In the genomic region with DNA sequence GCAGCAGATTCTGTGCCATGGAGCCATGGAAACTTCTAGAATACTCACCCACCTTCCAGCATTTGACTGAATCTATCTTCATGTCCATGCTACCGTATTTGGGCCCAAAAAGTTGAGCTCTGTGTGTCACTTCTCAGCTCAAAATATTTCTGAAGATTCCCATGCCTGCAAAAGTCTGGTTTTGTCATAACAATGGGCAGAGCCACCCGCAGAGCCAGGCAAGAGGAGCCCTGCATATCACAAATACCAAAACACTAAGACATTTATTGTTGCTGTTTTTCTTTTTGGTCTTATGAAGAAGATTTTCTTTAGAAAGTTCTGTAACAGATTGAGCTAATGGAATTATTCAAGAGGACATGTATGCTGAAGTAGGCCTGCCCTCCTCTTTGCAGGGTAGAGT, we compare ENCODE assay signal across 30 cellular contexts.
A peak's percentile ranks its signal among the peaks of the same experiment; 100 is the strongest.
DNase-seq lines count a peak whose midpoint lies in the region; ATAC-seq and TF ChIP-seq lines count a peak whose summit lies in the region.
"Had no signal": no experiment of that assay in that cellular context is flagged by ENCODE, and none has a peak within 500 bp of the region (broad histone marks: within the 10 kb centered on the region; RNA-seq: fewer than 3 reads in every experiment).

No MANE protein-coding gene starts in this region.

- no peaks in the 10 kb centered on the region for H3K79me1 ChIP-seq in trophoblast cell (ENCODE audit: low read length)
- H3K79me1 ChIP-seq in mesendoderm (ENCODE audit: low read length) = no peaks in the 10 kb centered on the region

- H3K4me3 Mint-ChIP-seq in activated naive CD4-positive, alpha-beta T cell treated with anti-CD3 and anti-CD28 coated beads, Interleukin-2, amount 50 U/mL, for 24 hours = no peak overlapping the region
- no peak overlapping the region for H3K4me3 Mint-ChIP-seq in T-cell
- H3K4me3 Mint-ChIP-seq in endothelial cell (ENCODE audit: unreplicated experiment) = no peak overlapping the region
- H3K4me3 Mint-ChIP-seq: activated CD4-positive, alpha-beta T cell treated with anti-CD3 and anti-CD28 coated beads, Interleukin-2, amount 10 ng/mL, durations not matched to agents 24 days and 14 days; activated naive CD4-positive, alpha-beta T cell treated with anti-CD3 and anti-CD28 coated beads for 36 hours; T-helper 2 cell treated with Interferon-gamma antibody and Interleukin-4, amounts not matched to agents 5 μg/mL and 100 μg/mL, for 36 hours had no signal

- no peak overlapping the region for H2BK120ac ChIP-seq in trophoblast cell (ENCODE audit: insufficient read depth, low read length, poor library complexity)
- H2BK120ac ChIP-seq in mesendoderm (ENCODE audit: low read depth, low read length) = no peak overlapping the region

- no peak overlapping the region for H3K18ac ChIP-seq in trophoblast cell (ENCODE audit: low read length)
- no peak overlapping the region for H3K18ac ChIP-seq in mesendoderm (ENCODE audit: low read length)

- H4K91ac ChIP-seq in trophoblast cell (ENCODE audit: low read depth, low read length) = no peak overlapping the region

- H3K27me3 ChIP-seq in trophoblast cell (ENCODE audit: insufficient read depth, low read length) (no peaks in the 10 kb centered on the region), mesendoderm (ENCODE audit: insufficient read depth, low read length, poor library complexity) (no peaks in the 10 kb centered on the region)
- H3K27me3 ChIP-seq: ascending aorta, sigmoid colon had no signal

- no peak overlapping the region for H3K4ac ChIP-seq in trophoblast cell (ENCODE audit: low read depth, low read length)
- H3K4ac ChIP-seq in mesendoderm (ENCODE audit: low read depth, low read length) = no peak overlapping the region

- H4K8ac ChIP-seq in trophoblast cell (ENCODE audit: low read depth, low read length) (no peak overlapping the region), mesendoderm (ENCODE audit: low read depth, low read length) (no peak overlapping the region)

- H2BK5ac ChIP-seq in trophoblast cell (ENCODE audit: low read depth, low read length, poor library complexity) (no peak overlapping the region), mesendoderm (ENCODE audit: low read length) (no peak overlapping the region)

- H3K4me1 ChIP-seq in trophoblast cell (ENCODE audit: control insufficient read depth in 1 of 2, insufficient read depth in 2 of 2, low read length in 2 of 2) = peaks cover 4 to 5% of the 10 kb centered on the region in 2 experiments
- H3K4me1 ChIP-seq in mesendoderm (ENCODE audit: control insufficient read depth, low read depth, low read length) = no peaks in the 10 kb centered on the region
- H3K4me1 ChIP-seq: ascending aorta, left ventricle myocardium inferior had no signal

- H4K12ac ChIP-seq in trophoblast cell (ENCODE audit: low read depth, low read length) = no peak overlapping the region

- peaks cover 86% of the 10 kb centered on the region for H3K4me1 Mint-ChIP-seq in activated naive CD4-positive, alpha-beta T cell treated with anti-CD3 and anti-CD28 coated beads, Interleukin-2, amount 50 U/mL, for 24 hours
- H3K4me1 Mint-ChIP-seq in T-cell (peaks cover 75 to 87% (median 83%) of the 10 kb centered on the region in 3 donors), endothelial cell (ENCODE audit: unreplicated experiment) (peaks cover 14% of the 10 kb centered on the region)

- H3K14ac ChIP-seq in trophoblast cell (ENCODE audit: low read length) = no peak overlapping the region

- no peak overlapping the region for H3K27ac ChIP-seq in trophoblast cell (ENCODE audit: low read depth, low read length)
- H3K27ac ChIP-seq in mesendoderm (ENCODE audit: low read depth, low read length) = no peak overlapping the region
- H3K27ac ChIP-seq: 22Rv1, ascending aorta, left ventricle myocardium inferior, sigmoid colon, SK-N-MC had no signal

- no peak overlapping the region for H2BK12ac ChIP-seq in trophoblast cell (ENCODE audit: low read length)

- no peaks in the 10 kb centered on the region for H3K36me3 Mint-ChIP-seq in activated naive CD4-positive, alpha-beta T cell treated with anti-CD3 and anti-CD28 coated beads, Interleukin-2, amount 50 U/mL, for 24 hours
- H3K36me3 Mint-ChIP-seq in activated naive CD4-positive, alpha-beta T cell treated with anti-CD3 and anti-CD28 coated beads, Interleukin-2, amount 50 U/mL, for 72 hours = peaks cover 6 to 39% of the 10 kb centered on the region in 2 donors
- H3K36me3 Mint-ChIP-seq in T-cell (peaks cover 3% of the 10 kb centered on the region), endothelial cell (ENCODE audit: low read depth, unreplicated experiment) (no peaks in the 10 kb centered on the region)

- no peak for DNase-seq in activated naive CD4-positive, alpha-beta T cell treated with anti-CD3 and anti-CD28 coated beads, Interleukin-2, amount 50 U/mL, for 72 hours (ENCODE audit: low spot score in 2 of 2)
- DNase-seq in T-cell (no peak), endothelial cell (ENCODE audit: low spot score) (no peak), trophoblast cell (peak; percentile 48 to 72), NCI-H446 treated with DMSO at 0.1 percent for 48 hours (lab: John Stamatoyannopoulos, UW) (no peak), mesendoderm (no peak)
- no peak for DNase-seq in stimulated activated CD4-positive, alpha-beta T cell treated with anti-CD3 and anti-CD28 coated beads, Interleukin-4, amount 100 ng/mL, for 1 hour
- DNase-seq: activated CD4-positive, alpha-beta T cell treated with anti-CD3 and anti-CD28 coated beads, Interleukin-2, amount 10 ng/mL, durations not matched to agents 24 days and 14 days; activated naive CD4-positive, alpha-beta T cell treated with anti-CD3 and anti-CD28 coated beads for 36 hours; activated T-cell treated with anti-CD3 and anti-CD28 coated beads, Interleukin-2, amount 50 U/mL, for 48 hours; AML-193; COR-L47; DND-41; effector CD4-positive, alpha-beta T cell; foreskin melanocyte; hippocampal formation; left ventricle myocardium inferior; midbrain; NCI-H1092; NCI-H1930; NCI-H69; sigmoid colon; stimulated activated CD8-positive, alpha-beta memory T cell treated with anti-CD3 and anti-CD28 coated beads, Interleukin-4, amount 100 ng/mL, for 48 hours; substantia nigra had no signal

- H2AFZ ChIP-seq in trophoblast cell (ENCODE audit: insufficient read depth, low read length, poor library complexity) = no peak overlapping the region

- H2AK5ac ChIP-seq in trophoblast cell (ENCODE audit: low read length) (no peak overlapping the region), mesendoderm (ENCODE audit: low read length) (no peak overlapping the region)

- H3K9me3 ChIP-seq in trophoblast cell (ENCODE audit: insufficient read depth, low read depth, low read length) = no peaks in the 10 kb centered on the region
- H3K9me3 ChIP-seq: ascending aorta, left ventricle myocardium inferior, sigmoid colon had no signal

- no peaks in the 10 kb centered on the region for H3K27me3 Mint-ChIP-seq in activated naive CD4-positive, alpha-beta T cell treated with anti-CD3 and anti-CD28 coated beads, Interleukin-2, amount 50 U/mL, for 24 hours
- no peaks in the 10 kb centered on the region for H3K27me3 Mint-ChIP-seq in T-cell
- H3K27me3 Mint-ChIP-seq in endothelial cell (ENCODE audit: unreplicated experiment) = no peaks in the 10 kb centered on the region
- H3K27me3 Mint-ChIP-seq: activated CD4-positive, alpha-beta T cell treated with anti-CD3 and anti-CD28 coated beads, Interleukin-2, amount 10 ng/mL, durations not matched to agents 24 days and 14 days; progenitor cell of endocrine pancreas had no signal

- H3K36me3 ChIP-seq in trophoblast cell (ENCODE audit: control insufficient read depth in 1 of 2, insufficient read depth in 2 of 2, low read length in 2 of 2) (no peaks in the 10 kb centered on the region), mesendoderm (ENCODE audit: control insufficient read depth, insufficient read depth, low read length) (no peaks in the 10 kb centered on the region)
- H3K36me3 ChIP-seq: ascending aorta, left ventricle myocardium inferior, sigmoid colon had no signal

- no peak overlapping the region for H3K9ac ChIP-seq in trophoblast cell (ENCODE audit: low read length)
- H3K9ac ChIP-seq in mesendoderm (ENCODE audit: low read length) = no peak overlapping the region

- no peak overlapping the region for H3K23ac ChIP-seq in trophoblast cell (ENCODE audit: low read length)
- no peak overlapping the region for H3K23ac ChIP-seq in mesendoderm (ENCODE audit: low read length)

- no peak overlapping the region for H3K56ac ChIP-seq in mesendoderm (ENCODE audit: low read length)

- no peak for ATAC-seq in activated naive CD4-positive, alpha-beta T cell treated with anti-CD3 and anti-CD28 coated beads, Interleukin-2, amount 50 U/mL, for 72 hours
- ATAC-seq in T-cell (replicated peaks in 1 of 4) = no peak

- POLR2A ChIA-PET in T-cell (lab: Charles Lee) = no interaction called here

- H3K27ac Mint-ChIP-seq in activated naive CD4-positive, alpha-beta T cell treated with anti-CD3 and anti-CD28 coated beads, Interleukin-2, amount 50 U/mL, for 24 hours = peak overlapping the region; percentile 8
- no peak overlapping the region for H3K27ac Mint-ChIP-seq in activated naive CD4-positive, alpha-beta T cell treated with anti-CD3 and anti-CD28 coated beads, Interleukin-2, amount 50 U/mL, for 72 hours
- peak overlapping the region; percentile 72 to 81 for H3K27ac Mint-ChIP-seq in T-cell
- peak overlapping the region; percentile 2 for H3K27ac Mint-ChIP-seq in endothelial cell (ENCODE audit: unreplicated experiment)
- H3K27ac Mint-ChIP-seq: activated CD4-positive, alpha-beta T cell treated with anti-CD3 and anti-CD28 coated beads, Interleukin-2, amount 10 ng/mL, durations not matched to agents 24 days and 14 days; activated naive CD4-positive, alpha-beta T cell treated with anti-CD3 and anti-CD28 coated beads for 36 hours; progenitor cell of endocrine pancreas; T-helper 2 cell treated with Interferon-gamma antibody and Interleukin-4, amounts not matched to agents 5 μg/mL and 100 μg/mL, for 36 hours had no signal

- no peak overlapping the region for H3K4me3 ChIP-seq in trophoblast cell (ENCODE audit: low read depth, low read length)
- no peak overlapping the region for H3K4me3 ChIP-seq in mesendoderm (ENCODE audit: low read length)
- H3K4me3 ChIP-seq: ascending aorta, left ventricle myocardium inferior, sigmoid colon, SK-N-MC had no signal

- H4K5ac ChIP-seq in mesendoderm (ENCODE audit: low read length) = no peak overlapping the region

- no CpG with 5 or more reads among the region's 2 CpGs for WGBS in trophoblast cell (ENCODE audit: extremely low coverage, insufficient coverage, insufficient read length)
- no CpG with 5 or more reads among the region's 2 CpGs for WGBS in mesendoderm (ENCODE audit: extremely low coverage, insufficient coverage, low lambda C conversion rate)

- no peak overlapping the region for H2BK15ac ChIP-seq in mesendoderm (replicated peaks; ENCODE audit: low read depth)

- H3K4me2 ChIP-seq in trophoblast cell (ENCODE audit: low read length) (no peak overlapping the region), mesendoderm (ENCODE audit: low read length) (no peak overlapping the region)

- H3K79me2 ChIP-seq in trophoblast cell (ENCODE audit: control insufficient read depth, insufficient read depth, low read length, poor library complexity) (no peaks in the 10 kb centered on the region), mesendoderm (ENCODE audit: control insufficient read depth, insufficient read depth, low read length) (no peaks in the 10 kb centered on the region)

- CTCF ChIA-PET in T-cell (lab: Charles Lee) = interaction anchor here (0.6 to 0.7 kb wide), 4 partner anchors 10 to 106 kb away, joined by 3 to 5 read pairs (median 3); no protein-coding TSS in a partner anchor

- H3K9me3 Mint-ChIP-seq in activated naive CD4-positive, alpha-beta T cell treated with anti-CD3 and anti-CD28 coated beads, Interleukin-2, amount 50 U/mL, for 24 hours = peaks cover 5% of the 10 kb centered on the region
- peaks cover 5 to 17% of the 10 kb centered on the region in 2 donors for H3K9me3 Mint-ChIP-seq in activated naive CD4-positive, alpha-beta T cell treated with anti-CD3 and anti-CD28 coated beads, Interleukin-2, amount 50 U/mL, for 72 hours
- H3K9me3 Mint-ChIP-seq in T-cell (peaks cover 0 to 2% (median 0%) of the 10 kb centered on the region in 3 donors), endothelial cell (ENCODE audit: unreplicated experiment) (no peaks in the 10 kb centered on the region)

- no peak for TF ChIP-seq CTCF in endothelial cell (IDR thresholded peaks at IDR 0.05; ENCODE audit: unreplicated experiment)

Comparison
In these comparisons a context has a peak if more than half of its experiments do, and no peak if none do; other contexts are left out.
1. H3K27ac Mint-ChIP-seq: peak in activated naive CD4-positive, alpha-beta T cell treated with anti-CD3 and anti-CD28 coated beads, Interleukin-2, amount 50 U/mL, for 24 hours (single experiment), T-cell (2 of 2) and endothelial cell (single experiment); none in activated naive CD4-positive, alpha-beta T cell treated with anti-CD3 and anti-CD28 coated beads, Interleukin-2, amount 50 U/mL, for 72 hours (0 of 2).
2. DNase-seq: peak in trophoblast cell (2 of 2); none in activated naive CD4-positive, alpha-beta T cell treated with anti-CD3 and anti-CD28 coated beads, Interleukin-2, amount 50 U/mL, for 72 hours (0 of 2), T-cell (0 of 34), endothelial cell (single experiment), NCI-H446 treated with DMSO at 0.1 percent for 48 hours (single experiment), stimulated activated CD4-positive, alpha-beta T cell treated with anti-CD3 and anti-CD28 coated beads, Interleukin-4, amount 100 ng/mL, for 1 hour (single experiment) and mesendoderm (single experiment).